Comparison of ENCODE assay signal across 25 cellular contexts in the genomic region with DNA sequence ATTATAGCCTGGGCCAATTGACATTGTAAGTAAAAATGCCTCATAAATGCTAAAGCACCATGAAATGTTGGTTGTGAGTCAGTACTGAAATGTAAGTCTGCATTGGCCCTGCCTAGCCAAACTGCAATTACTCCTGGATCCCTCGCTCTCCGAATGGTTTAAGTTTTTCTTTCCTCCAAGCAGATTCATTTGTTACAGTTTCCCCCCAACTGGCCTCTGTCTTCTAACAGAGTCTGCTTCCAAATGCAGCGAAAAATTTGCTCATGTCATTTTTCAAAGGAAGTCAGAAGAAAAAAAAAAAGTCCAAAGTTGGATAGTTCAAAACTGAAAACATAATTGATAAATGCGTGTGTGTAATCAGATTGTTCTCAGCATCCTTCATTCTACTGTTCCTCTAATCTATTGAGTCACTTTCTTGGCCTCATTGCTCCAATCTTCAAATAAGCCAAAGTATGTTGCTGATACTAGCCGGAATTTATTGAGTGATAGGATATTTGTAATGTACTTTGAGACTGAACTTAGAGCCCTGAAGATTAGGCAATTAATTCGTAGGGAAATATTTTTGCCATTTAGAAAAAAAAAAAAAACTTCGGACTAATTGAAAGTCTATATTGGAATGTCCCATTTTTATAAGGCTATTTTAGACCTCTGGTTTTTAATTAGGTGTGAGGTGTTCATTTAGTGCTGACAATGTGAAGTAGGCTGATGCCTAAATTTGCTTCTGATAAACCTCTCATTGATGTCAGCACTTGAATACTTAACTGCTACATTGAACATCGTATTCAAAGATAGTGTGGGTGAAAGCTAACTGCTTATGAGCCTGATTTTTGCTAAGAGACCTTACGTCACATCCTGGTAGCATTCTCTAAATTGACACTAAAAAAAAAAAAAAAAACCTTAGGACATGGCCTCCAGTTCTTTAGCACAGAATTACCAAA.
"Had no signal": no experiment of that assay in that cellular context is flagged by ENCODE, and none has a peak within 500 bp of the region (broad histone marks: within the 10 kb centered on the region; RNA-seq: fewer than 3 reads in every experiment).

No MANE protein-coding gene starts in this region.

- H3K27me3 ChIP-seq: sigmoid colon, thyroid gland, upper lobe of left lung had no signal

- H3K27ac ChIP-seq: lower lobe of right lung, sigmoid colon, stomach, thyroid gland, upper lobe of left lung had no signal

- H3K4me3 ChIP-seq: lower lobe of right lung, sigmoid colon, stomach, thyroid gland, upper lobe of left lung had no signal

- H3K36me3 ChIP-seq: lower lobe of right lung, sigmoid colon, stomach, thyroid gland, upper lobe of left lung had no signal

- H3K4me1 ChIP-seq: lower lobe of right lung, stomach, thyroid gland, upper lobe of left lung had no signal

- DNase-seq: activated CD4-positive, alpha-beta T cell treated with anti-CD3 and anti-CD28 coated beads for 4 hours; activated CD4-positive, alpha-beta T cell treated with anti-CD3 and anti-CD28 coated beads, Interleukin-2, amount 50 U/mL, for 4 hours; activated CD4-positive, CD25-positive, alpha-beta regulatory T cell; activated effector memory CD4-positive, alpha-beta T cell treated with anti-CD3 and anti-CD28 coated beads, Interleukin-2, amount 50 U/mL, for 16 hours; activated naive CD4-positive, alpha-beta T cell treated with anti-CD3 and anti-CD28 coated beads for 36 hours; activated naive CD8-positive, alpha-beta T cell treated with anti-CD3 and anti-CD28 coated beads, Interleukin-2, amount 10 ng/mL, durations not matched to agents 7 days and 5 days; activated T-cell treated with anti-CD3 and anti-CD28 coated beads for 4 hours; activated T-cell treated with anti-CD3 and anti-CD28 coated beads, Interleukin-2, amount 50 U/mL, for 72 hours; amniotic stem cell; endodermal cell; foreskin melanocyte; islet precursor cell; lower lobe of right lung; mesenchymal stem cell; natural killer cell; sigmoid colon; small intestine; stimulated activated CD4-positive, alpha-beta T cell treated with anti-CD3 and anti-CD28 coated beads, Interleukin-4, amount 100 ng/mL, for 4 hours; stimulated activated CD8-positive, alpha-beta memory T cell treated with anti-CD3 and anti-CD28 coated beads, Interleukin-4, amount 100 ng/mL, for 48 hours; stomach; T-helper 1 cell; thyroid gland; upper lobe of left lung had no signal

- ATAC-seq: activated T-cell treated with anti-CD3 and anti-CD28 coated beads, Interleukin-2, amount 50 U/mL, for 72 hours; esophagus mucosa; natural killer cell; stimulated activated memory B cell treated with anti-CD40 and anti-IgM and Interleukin-4, amounts not matched to agents 10 μg/mL and 1 μg/mL and 100 μg/mL, for 72 hours had no signal

- H3K9me3 ChIP-seq: lower lobe of right lung, sigmoid colon, stomach, thyroid gland, upper lobe of left lung had no signal
